In the genomic region with DNA sequence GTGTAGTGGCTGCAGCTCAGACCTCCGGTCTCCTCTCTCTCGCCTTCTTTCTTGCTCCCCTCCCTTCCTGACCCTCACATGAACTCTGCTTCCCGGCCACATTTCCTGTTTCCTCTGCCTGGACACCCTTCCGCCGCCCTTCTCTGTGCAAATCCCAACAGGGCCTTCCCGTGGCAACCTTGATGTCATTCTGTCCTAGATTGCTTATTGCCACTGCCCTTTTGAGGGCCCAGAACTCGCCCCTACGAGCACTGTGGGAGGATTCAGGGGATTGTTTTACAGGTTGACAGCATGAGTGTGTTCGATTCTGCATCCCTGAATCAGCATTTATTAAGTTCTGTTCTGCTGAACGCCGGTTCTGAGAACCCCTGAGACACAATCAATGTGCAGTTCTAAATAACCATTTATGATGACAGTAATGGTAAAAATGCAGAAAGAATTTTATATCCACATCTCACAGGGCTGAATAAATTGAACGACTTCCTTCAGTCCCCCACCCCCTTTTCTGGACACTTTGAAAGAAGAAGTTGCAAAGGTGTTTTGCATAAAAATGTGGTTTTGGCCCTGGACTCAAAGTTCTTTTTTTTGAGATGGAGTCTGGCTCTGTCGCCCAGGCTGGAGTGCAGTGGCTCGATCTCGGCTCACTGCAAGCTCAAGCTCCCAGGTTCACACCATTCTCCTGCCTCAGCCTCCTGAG, we compare ENCODE assay signal across 1 cellular context.
TF ChIP-seq lines count a peak whose summit lies in the region.

No MANE protein-coding gene starts in this region.

TF ChIP-seq in K562, 482 proteins besides CTCF, POLR2A, EP300 and RAD21 (continued from another document and continues in another):
- TF ChIP-seq ZNF224 (CRISPR knock-in tag; IDR thresholded peaks at IDR 0.05): no peak
- TF ChIP-seq DLX4 (CRISPR knock-in tag; IDR thresholded peaks at IDR 0.05): no peak
- TF ChIP-seq ARHGAP35 (IDR thresholded peaks at IDR 0.05; ENCODE audit: partially characterized antibody): no peak
- TF ChIP-seq SOX6 (IDR thresholded peaks at IDR 0.05): no peak
- TF ChIP-seq ZNF766 (CRISPR knock-in tag; conservative IDR thresholded peaks at IDR 0.05): no peak
- TF ChIP-seq SRSF9 (IDR thresholded peaks at IDR 0.05; ENCODE audit: borderline replicate concordance, low read depth, low read length): no peak
- TF ChIP-seq, protein P1, sequence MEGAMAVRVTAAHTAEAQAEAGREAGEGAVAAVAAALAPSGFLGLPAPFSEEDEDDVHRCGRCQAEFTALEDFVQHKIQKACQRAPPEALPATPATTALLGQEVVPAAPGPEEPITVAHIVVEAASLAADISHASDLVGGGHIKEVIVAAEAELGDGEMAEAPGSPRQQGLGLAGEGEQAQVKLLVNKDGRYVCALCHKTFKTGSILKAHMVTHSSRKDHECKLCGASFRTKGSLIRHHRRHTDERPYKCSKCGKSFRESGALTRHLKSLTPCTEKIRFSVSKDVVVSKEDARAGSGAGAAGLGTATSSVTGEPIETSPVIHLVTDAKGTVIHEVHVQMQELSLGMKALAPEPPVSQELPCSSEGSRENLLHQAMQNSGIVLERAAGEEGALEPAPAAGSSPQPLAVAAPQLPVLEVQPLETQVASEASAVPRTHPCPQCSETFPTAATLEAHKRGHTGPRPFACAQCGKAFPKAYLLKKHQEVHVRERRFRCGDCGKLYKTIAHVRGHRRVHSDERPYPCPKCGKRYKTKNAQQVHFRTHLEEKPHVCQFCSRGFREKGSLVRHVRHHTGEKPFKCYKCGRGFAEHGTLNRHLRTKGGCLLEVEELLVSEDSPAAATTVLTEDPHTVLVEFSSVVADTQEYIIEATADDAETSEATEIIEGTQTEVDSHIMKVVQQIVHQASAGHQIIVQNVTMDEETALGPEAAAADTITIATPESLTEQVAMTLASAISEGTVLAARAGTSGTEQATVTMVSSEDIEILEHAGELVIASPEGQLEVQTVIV (CRISPR knock-in tag; IDR thresholded peaks at IDR 0.05; ENCODE audit: borderline replicate concordance): no peak
- peak; percentile 78 for TF ChIP-seq MAFF (IDR thresholded peaks at IDR 0.05; ENCODE audit: low read length)
- TF ChIP-seq, protein P2, sequence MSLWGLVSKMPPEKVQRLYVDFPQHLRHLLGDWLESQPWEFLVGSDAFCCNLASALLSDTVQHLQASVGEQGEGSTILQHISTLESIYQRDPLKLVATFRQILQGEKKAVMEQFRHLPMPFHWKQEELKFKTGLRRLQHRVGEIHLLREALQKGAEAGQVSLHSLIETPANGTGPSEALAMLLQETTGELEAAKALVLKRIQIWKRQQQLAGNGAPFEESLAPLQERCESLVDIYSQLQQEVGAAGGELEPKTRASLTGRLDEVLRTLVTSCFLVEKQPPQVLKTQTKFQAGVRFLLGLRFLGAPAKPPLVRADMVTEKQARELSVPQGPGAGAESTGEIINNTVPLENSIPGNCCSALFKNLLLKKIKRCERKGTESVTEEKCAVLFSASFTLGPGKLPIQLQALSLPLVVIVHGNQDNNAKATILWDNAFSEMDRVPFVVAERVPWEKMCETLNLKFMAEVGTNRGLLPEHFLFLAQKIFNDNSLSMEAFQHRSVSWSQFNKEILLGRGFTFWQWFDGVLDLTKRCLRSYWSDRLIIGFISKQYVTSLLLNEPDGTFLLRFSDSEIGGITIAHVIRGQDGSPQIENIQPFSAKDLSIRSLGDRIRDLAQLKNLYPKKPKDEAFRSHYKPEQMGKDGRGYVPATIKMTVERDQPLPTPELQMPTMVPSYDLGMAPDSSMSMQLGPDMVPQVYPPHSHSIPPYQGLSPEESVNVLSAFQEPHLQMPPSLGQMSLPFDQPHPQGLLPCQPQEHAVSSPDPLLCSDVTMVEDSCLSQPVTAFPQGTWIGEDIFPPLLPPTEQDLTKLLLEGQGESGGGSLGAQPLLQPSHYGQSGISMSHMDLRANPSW (CRISPR knock-in tag; IDR thresholded peaks at IDR 0.05): no peak
- TF ChIP-seq POLR3G (IDR thresholded peaks at IDR 0.05; ENCODE audit: extremely low read depth, insufficient read length, insufficient replicate concordance): no peak
- TF ChIP-seq XRCC4 (IDR thresholded peaks at IDR 0.05; ENCODE audit: extremely low read depth, insufficient read depth, insufficient read length): no peak
- TF ChIP-seq ELF2 (CRISPR knock-in tag; IDR thresholded peaks at IDR 0.05): no peak
- no peak for TF ChIP-seq CEBPG (CRISPR knock-in tag; IDR thresholded peaks at IDR 0.05)
- TF ChIP-seq CEBPG (tag; conservative IDR thresholded peaks at IDR 0.05 in 1 of 2, IDR thresholded peaks at IDR 0.05 in 1 of 2): no peak
- no peak for TF ChIP-seq HNRNPUL1 (IDR thresholded peaks at IDR 0.05; ENCODE audit: low read length)
- TF ChIP-seq, protein P3, sequence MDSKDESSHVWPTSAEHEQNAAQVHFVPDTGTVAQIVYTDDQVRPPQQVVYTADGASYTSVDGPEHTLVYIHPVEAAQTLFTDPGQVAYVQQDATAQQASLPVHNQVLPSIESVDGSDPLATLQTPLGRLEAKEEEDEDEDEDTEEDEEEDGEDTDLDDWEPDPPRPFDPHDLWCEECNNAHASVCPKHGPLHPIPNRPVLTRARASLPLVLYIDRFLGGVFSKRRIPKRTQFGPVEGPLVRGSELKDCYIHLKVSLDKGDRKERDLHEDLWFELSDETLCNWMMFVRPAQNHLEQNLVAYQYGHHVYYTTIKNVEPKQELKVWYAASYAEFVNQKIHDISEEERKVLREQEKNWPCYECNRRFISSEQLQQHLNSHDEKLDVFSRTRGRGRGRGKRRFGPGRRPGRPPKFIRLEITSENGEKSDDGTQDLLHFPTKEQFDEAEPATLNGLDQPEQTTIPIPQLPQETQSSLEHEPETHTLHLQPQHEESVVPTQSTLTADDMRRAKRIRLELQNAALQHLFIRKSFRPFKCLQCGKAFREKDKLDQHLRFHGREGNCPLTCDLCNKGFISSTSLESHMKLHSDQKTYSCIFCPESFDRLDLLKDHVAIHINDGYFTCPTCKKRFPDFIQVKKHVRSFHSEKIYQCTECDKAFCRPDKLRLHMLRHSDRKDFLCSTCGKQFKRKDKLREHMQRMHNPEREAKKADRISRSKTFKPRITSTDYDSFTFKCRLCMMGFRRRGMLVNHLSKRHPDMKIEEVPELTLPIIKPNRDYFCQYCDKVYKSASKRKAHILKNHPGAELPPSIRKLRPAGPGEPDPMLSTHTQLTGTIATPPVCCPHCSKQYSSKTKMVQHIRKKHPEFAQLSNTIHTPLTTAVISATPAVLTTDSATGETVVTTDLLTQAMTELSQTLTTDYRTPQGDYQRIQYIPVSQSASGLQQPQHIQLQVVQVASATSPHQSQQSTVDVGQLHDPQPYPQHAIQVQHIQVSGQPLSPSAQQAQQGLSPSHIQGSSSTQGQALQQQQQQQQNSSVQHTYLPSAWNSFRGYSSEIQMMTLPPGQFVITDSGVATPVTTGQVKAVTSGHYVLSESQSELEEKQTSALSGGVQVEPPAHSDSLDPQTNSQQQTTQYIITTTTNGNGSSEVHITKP (IDR thresholded peaks at IDR 0.05; ENCODE audit: partially characterized antibody): no peak
- TF ChIP-seq TCF7L2 (IDR thresholded peaks at IDR 0.05; ENCODE audit: low read depth, low read length): no peak
- TF ChIP-seq ZNF318 (IDR thresholded peaks at IDR 0.05; ENCODE audit: borderline replicate concordance in 1 of 2, low read depth in 1 of 2): no peak
- no peak for TF ChIP-seq CEBPB (tag; IDR thresholded peaks at IDR 0.05)
- TF ChIP-seq SMARCB1 (IDR thresholded peaks at IDR 0.05; ENCODE audit: insufficient read length, low read depth): no peak
- no peak for TF ChIP-seq ARID4B (CRISPR knock-in tag; IDR thresholded peaks at IDR 0.05)
- no peak for TF ChIP-seq PCBP2 (IDR thresholded peaks at IDR 0.05; ENCODE audit: low read depth, low read length, poor library complexity, severe bottlenecking)
- peak in 1 of 2 experiments; percentile 32; a peak in 1 of 4 replicates for TF ChIP-seq MAZ (CRISPR knock-in tag; conservative IDR thresholded peaks at IDR 0.05 in 1 of 2, IDR thresholded peaks at IDR 0.05 in 1 of 2)
